In genomic region chr11:35061516-35062440, GRCh38 we compare ENCODE assay signal across 18 cellular contexts.
A peak's percentile ranks its signal among the peaks of the same experiment; 100 is the strongest.
DNase-seq lines count a peak whose midpoint lies in the region; ATAC-seq and TF ChIP-seq lines count a peak whose summit lies in the region.
"Had no signal": no experiment of that assay in that cellular context is flagged by ENCODE, and none has a peak within 500 bp of the region (broad histone marks: within the 10 kb centered on the region; RNA-seq: fewer than 3 reads in every experiment).

No MANE protein-coding gene starts in this region.

- DNase-seq in COR-L47 (lab: John Stamatoyannopoulos, UW) (peak; percentile 68), NCI-H1417 treated with DMSO at 0.1 percent for 48 hours (lab: John Stamatoyannopoulos, UW) (peak; percentile 49), NCI-H774 (lab: John Stamatoyannopoulos, UW) (peak; percentile 67), fibroblast of villous mesenchyme (ENCODE audit: low read depth) (peak; percentile 52), germinal center (ENCODE audit: low spot score) (no peak), right atrium auricular region (ENCODE audit: low spot score) (no peak)
- DNase-seq: activated T-cell treated with anti-CD3 and anti-CD28 coated beads, Interleukin-2, amount 50 U/mL, for 4 hours; DND-41; endodermal cell; lower lobe of right lung; NCI-H1436 treated with DMSO at 0.1 percent for 48 hours; nucleus accumbens; T-helper 9 cell had no signal

- H3K9me3 ChIP-seq in right atrium auricular region = no peaks in the 10 kb centered on the region
- H3K9me3 ChIP-seq: lower lobe of right lung had no signal

- TF ChIP-seq CTCF in fibroblast of villous mesenchyme (IDR thresholded peaks at IDR 0.05; ENCODE audit: insufficient read depth, low read depth, low read length) = no peak
- no peak for TF ChIP-seq CTCF in right atrium auricular region (IDR thresholded peaks at IDR 0.05)

- peaks cover 0 to 9% of the 10 kb centered on the region in 2 donors for H3K4me1 ChIP-seq in right atrium auricular region

- H3K27me3 ChIP-seq in right atrium auricular region = no peaks in the 10 kb centered on the region

- H3K9me3 Mint-ChIP-seq in activated T-helper 17 cell treated with anti-CD3 and anti-CD28 coated beads, Interleukin-2, amount 50 U/mL, for 72 hours = no peaks in the 10 kb centered on the region
- H3K9me3 Mint-ChIP-seq: endodermal cell had no signal

- H3K27me3 Mint-ChIP-seq in activated T-helper 17 cell treated with anti-CD3 and anti-CD28 coated beads, Interleukin-2, amount 50 U/mL, for 72 hours = no peaks in the 10 kb centered on the region

- peaks cover 35% of the 10 kb centered on the region for H3K4me1 Mint-ChIP-seq in activated T-helper 17 cell treated with anti-CD3 and anti-CD28 coated beads, Interleukin-2, amount 50 U/mL, for 72 hours
- H3K4me1 Mint-ChIP-seq: endodermal cell had no signal

- ATAC-seq in GM18867 (IDR thresholded peaks at IDR 0.05; ENCODE audit: unreplicated experiment) = no peak
- ATAC-seq in activated T-helper 17 cell treated with anti-CD3 and anti-CD28 coated beads, Interleukin-2, amount 50 U/mL, for 72 hours (replicated peaks) = no peak
- ATAC-seq: activated CD4-positive, CD25-positive, alpha-beta regulatory T cell treated with anti-CD3 and anti-CD28 coated beads, Interleukin-2, amount 50 U/mL, for 24 hours; activated naive CD4-positive, alpha-beta T cell treated with anti-CD3 and anti-CD28 coated beads, Interleukin-2, amount 50 U/mL, for 72 hours; activated T-cell treated with anti-CD3 and anti-CD28 coated beads, Interleukin-2, amount 50 U/mL, for 4 hours; lower lobe of right lung; SK-N-SH treated with all-trans-retinoic acid at 6 μM for 48 hours had no signal

- H3K27ac Mint-ChIP-seq in activated T-helper 17 cell treated with anti-CD3 and anti-CD28 coated beads, Interleukin-2, amount 50 U/mL, for 72 hours = no peak overlapping the region
- H3K27ac Mint-ChIP-seq: activated naive CD4-positive, alpha-beta T cell treated with anti-CD3 and anti-CD28 coated beads, Interleukin-2, amount 50 U/mL, for 72 hours; endodermal cell had no signal

- H3K4me3 ChIP-seq in fibroblast of villous mesenchyme (ENCODE audit: low read depth, low read length) (no peak overlapping the region), right atrium auricular region (no peak overlapping the region)
- H3K4me3 ChIP-seq: lower lobe of right lung had no signal

- H3K36me3 ChIP-seq in right atrium auricular region = no peaks in the 10 kb centered on the region
- H3K36me3 ChIP-seq: lower lobe of right lung had no signal

- peaks cover 8% of the 10 kb centered on the region for H3K36me3 Mint-ChIP-seq in activated T-helper 17 cell treated with anti-CD3 and anti-CD28 coated beads, Interleukin-2, amount 50 U/mL, for 72 hours (ENCODE audit: low read depth)

- H3K4me3 Mint-ChIP-seq in activated T-helper 17 cell treated with anti-CD3 and anti-CD28 coated beads, Interleukin-2, amount 50 U/mL, for 72 hours = no peak overlapping the region
- H3K4me3 Mint-ChIP-seq: activated T-cell treated with anti-CD3 and anti-CD28 coated beads, Interleukin-2, amount 50 U/mL, for 4 hours; endodermal cell had no signal

- H3K27ac ChIP-seq in right atrium auricular region = no peak overlapping the region
- H3K27ac ChIP-seq: lower lobe of right lung had no signal

Comparison
In these comparisons a context has a peak if more than half of its experiments do, and no peak if none do; other contexts are left out.
1. DNase-seq: peak in COR-L47 (single experiment), NCI-H1417 treated with DMSO at 0.1 percent for 48 hours (single experiment), NCI-H774 (single experiment) and fibroblast of villous mesenchyme (single experiment); none in germinal center (single experiment) and right atrium auricular region (single experiment).